Comparison of ENCODE assay signal across 1 cellular context in the genomic region with DNA sequence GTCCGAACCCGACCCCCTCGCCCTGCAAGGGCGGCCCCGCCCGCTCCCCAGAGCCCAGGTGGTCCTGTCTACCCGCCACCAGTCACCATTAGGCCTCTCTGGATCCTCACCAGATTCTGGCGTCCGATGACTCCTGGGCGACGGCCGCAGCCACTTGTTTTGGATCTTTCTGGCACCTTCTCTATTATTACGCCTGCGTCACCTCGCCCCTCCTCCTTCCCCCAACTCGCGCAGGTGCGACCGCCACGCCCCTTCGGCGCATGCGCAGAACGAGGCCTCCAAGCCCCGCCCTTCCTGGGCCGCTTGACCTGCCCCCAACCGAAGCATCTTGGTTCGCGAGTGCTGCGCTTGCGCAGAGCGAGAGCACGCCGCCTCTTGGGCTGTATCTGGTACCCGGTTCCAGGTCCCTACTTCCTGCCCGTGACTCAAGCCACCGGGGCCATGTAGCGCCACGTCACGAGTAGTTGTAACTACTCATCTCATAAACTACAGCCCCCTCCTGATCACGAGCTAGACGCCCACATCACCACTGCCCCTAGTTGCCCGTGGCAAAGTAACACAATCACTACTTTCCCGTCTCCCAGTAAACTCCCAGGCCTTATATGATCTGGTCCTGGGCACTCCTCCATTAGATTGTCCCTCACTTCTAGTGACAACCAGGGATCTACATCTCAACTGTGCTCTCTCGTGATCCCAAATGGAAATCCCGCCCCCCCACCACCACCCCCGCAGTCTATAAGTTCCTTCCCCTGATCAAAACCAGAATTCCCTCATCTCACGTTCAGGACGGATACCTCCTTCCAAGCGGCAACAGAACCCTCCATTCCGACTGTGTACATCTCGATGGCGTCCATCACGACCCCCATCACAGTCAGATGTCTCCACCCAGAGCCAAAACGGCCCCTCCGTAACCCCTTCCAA.
TF ChIP-seq lines count a peak whose summit lies in the region.

A gene with protein sequence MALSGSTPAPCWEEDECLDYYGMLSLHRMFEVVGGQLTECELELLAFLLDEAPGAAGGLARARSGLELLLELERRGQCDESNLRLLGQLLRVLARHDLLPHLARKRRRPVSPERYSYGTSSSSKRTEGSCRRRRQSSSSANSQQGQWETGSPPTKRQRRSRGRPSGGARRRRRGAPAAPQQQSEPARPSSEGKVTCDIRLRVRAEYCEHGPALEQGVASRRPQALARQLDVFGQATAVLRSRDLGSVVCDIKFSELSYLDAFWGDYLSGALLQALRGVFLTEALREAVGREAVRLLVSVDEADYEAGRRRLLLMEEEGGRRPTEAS (minus strand): TSS at position 156 of the 921 bp plus-strand sequence. CDS start 670 bp downstream, outside the sequence.

TF ChIP-seq in HepG2, 621 proteins besides CTCF, POLR2A, EP300 and RAD21 (continued from another document and continues in another):
- TF ChIP-seq, protein P1, sequence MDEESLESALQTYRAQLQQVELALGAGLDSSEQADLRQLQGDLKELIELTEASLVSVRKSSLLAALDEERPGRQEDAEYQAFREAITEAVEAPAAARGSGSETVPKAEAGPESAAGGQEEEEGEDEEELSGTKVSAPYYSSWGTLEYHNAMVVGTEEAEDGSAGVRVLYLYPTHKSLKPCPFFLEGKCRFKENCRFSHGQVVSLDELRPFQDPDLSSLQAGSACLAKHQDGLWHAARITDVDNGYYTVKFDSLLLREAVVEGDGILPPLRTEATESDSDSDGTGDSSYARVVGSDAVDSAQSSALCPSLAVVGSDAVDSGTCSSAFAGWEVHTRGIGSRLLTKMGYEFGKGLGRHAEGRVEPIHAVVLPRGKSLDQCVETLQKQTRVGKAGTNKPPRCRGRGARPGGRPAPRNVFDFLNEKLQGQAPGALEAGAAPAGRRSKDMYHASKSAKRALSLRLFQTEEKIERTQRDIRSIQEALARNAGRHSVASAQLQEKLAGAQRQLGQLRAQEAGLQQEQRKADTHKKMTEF (CRISPR knock-in tag; IDR thresholded peaks at IDR 0.05) = no peak
- TF ChIP-seq MYC (CRISPR knock-in tag; IDR thresholded peaks at IDR 0.05; ENCODE audit: borderline replicate concordance) (peak; percentile 62; the same call in 1 of the 2 replicates), ZNF142 (CRISPR knock-in tag; IDR thresholded peaks at IDR 0.05) (peak; percentile 79; the same call in 1 of the 2 replicates), TBX3 (IDR thresholded peaks at IDR 0.05; ENCODE audit: borderline replicate concordance) (peak; percentile 54; the same call in 1 of the 2 replicates), ZSCAN29 (CRISPR knock-in tag; conservative IDR thresholded peaks at IDR 0.05) (0 out of 2 replicates have a peak, but pooled peaks have one; percentile 53), TMF1 (CRISPR knock-in tag; IDR thresholded peaks at IDR 0.05; ENCODE audit: low read depth) (no peak), SKIL (CRISPR knock-in tag; IDR thresholded peaks at IDR 0.05; ENCODE audit: borderline replicate concordance) (no peak), RNF2 (conservative IDR thresholded peaks at IDR 0.05; ENCODE audit: low read depth) (no peak), ZNF710 (CRISPR knock-in tag; IDR thresholded peaks at IDR 0.05; ENCODE audit: borderline replicate concordance) (0 out of 2 replicates have a peak, but pooled peaks have one; percentile 21), SRSF1 (optimal IDR thresholded peaks at IDR 0.05; ENCODE audit: low read depth, low read length) (no peak), ZNF790 (CRISPR knock-in tag; IDR thresholded peaks at IDR 0.05; ENCODE audit: borderline replicate concordance) (no peak), ZSCAN22 (CRISPR knock-in tag; IDR thresholded peaks at IDR 0.05) (no peak), IKZF1 (IDR thresholded peaks at IDR 0.05) (no peak), ZNF724P (CRISPR knock-in tag; IDR thresholded peaks at IDR 0.05; ENCODE audit: borderline replicate concordance) (no peak), GATA4 (IDR thresholded peaks at IDR 0.05; ENCODE audit: borderline replicate concordance, low read depth) (peak; percentile 17; the same call in 1 of the 2 replicates), ZNF550 (CRISPR knock-in tag; IDR thresholded peaks at IDR 0.05; ENCODE audit: borderline replicate concordance) (no peak), ZUFSP (CRISPR knock-in tag; IDR thresholded peaks at IDR 0.05; ENCODE audit: borderline replicate concordance) (no peak), KLF6 (CRISPR knock-in tag; IDR thresholded peaks at IDR 0.05) (0 out of 2 replicates have a peak, but pooled peaks have one; percentile 30), MAFK (conservative IDR thresholded peaks at IDR 0.05 in 1 of 2, IDR thresholded peaks at IDR 0.05 in 1 of 2; ENCODE audit: low read length in 2 of 2) (no peak), KDM1A (CRISPR knock-in tag; IDR thresholded peaks at IDR 0.05) (no peak), ZNF121 (CRISPR knock-in tag; IDR thresholded peaks at IDR 0.05) (no peak), TP53 (CRISPR knock-in tag; conservative IDR thresholded peaks at IDR 0.05) (no peak)
- TF ChIP-seq, protein P2, sequence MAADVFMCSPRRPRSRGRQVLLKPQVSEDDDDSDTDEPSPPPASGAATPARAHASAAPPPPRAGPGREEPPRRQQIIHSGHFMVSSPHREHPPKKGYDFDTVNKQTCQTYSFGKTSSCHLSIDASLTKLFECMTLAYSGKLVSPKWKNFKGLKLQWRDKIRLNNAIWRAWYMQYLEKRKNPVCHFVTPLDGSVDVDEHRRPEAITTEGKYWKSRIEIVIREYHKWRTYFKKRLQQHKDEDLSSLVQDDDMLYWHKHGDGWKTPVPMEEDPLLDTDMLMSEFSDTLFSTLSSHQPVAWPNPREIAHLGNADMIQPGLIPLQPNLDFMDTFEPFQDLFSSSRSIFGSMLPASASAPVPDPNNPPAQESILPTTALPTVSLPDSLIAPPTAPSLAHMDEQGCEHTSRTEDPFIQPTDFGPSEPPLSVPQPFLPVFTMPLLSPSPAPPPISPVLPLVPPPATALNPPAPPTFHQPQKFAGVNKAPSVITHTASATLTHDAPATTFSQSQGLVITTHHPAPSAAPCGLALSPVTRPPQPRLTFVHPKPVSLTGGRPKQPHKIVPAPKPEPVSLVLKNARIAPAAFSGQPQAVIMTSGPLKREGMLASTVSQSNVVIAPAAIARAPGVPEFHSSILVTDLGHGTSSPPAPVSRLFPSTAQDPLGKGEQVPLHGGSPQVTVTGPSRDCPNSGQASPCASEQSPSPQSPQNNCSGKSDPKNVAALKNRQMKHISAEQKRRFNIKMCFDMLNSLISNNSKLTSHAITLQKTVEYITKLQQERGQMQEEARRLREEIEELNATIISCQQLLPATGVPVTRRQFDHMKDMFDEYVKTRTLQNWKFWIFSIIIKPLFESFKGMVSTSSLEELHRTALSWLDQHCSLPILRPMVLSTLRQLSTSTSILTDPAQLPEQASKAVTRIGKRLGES (CRISPR knock-in tag; IDR thresholded peaks at IDR 0.05; ENCODE audit: borderline replicate concordance) = no peak
- TF ChIP-seq, protein P3, sequence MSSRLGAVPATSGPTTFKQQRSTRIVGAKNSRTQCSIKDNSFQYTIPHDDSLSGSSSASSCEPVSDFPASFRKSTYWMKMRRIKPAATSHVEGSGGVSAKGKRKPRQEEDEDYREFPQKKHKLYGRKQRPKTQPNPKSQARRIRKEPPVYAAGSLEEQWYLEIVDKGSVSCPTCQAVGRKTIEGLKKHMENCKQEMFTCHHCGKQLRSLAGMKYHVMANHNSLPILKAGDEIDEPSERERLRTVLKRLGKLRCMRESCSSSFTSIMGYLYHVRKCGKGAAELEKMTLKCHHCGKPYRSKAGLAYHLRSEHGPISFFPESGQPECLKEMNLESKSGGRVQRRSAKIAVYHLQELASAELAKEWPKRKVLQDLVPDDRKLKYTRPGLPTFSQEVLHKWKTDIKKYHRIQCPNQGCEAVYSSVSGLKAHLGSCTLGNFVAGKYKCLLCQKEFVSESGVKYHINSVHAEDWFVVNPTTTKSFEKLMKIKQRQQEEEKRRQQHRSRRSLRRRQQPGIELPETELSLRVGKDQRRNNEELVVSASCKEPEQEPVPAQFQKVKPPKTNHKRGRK (CRISPR knock-in tag; IDR thresholded peaks at IDR 0.05) = no peak
- TF ChIP-seq, protein P4, sequence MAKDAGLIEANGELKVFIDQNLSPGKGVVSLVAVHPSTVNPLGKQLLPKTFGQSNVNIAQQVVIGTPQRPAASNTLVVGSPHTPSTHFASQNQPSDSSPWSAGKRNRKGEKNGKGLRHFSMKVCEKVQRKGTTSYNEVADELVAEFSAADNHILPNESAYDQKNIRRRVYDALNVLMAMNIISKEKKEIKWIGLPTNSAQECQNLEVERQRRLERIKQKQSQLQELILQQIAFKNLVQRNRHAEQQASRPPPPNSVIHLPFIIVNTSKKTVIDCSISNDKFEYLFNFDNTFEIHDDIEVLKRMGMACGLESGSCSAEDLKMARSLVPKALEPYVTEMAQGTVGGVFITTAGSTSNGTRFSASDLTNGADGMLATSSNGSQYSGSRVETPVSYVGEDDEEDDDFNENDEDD (CRISPR knock-in tag; IDR thresholded peaks at IDR 0.05; ENCODE audit: borderline replicate concordance) = no peak
